ENCODE assay signal across 11 cellular contexts in the genomic region with DNA sequence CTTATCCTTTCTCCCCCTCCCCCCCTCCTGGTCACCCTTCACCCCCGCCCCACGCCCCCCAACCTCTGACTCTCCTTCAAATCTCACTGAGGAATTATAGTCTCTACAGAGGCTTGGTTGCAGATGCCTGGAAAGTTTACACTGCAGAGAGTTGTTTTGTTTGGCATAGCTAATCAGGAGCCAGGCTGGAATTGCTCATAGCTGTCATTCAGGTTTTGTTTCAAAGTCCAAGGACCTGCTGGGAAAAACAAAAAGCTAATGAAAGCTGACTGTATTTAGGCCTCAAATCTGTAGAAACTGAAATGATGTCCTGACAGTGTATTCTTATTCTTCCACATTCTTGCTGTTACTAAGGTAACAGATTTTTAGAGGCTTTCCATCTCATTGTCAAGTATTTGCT. TPM values are rescaled to one million over a fixed set of nuclear protein-coding genes. Genes with fewer than 3 reads are reported as not detected.
DNase-seq lines count a peak whose midpoint lies in the region; ATAC-seq, FAIRE-seq and TF ChIP-seq lines count a peak whose summit lies in the region.
"Had no signal": no experiment of that assay in that cellular context is flagged by ENCODE, and none has a peak within 500 bp of the region (broad histone marks: within the 10 kb centered on the region; RNA-seq: fewer than 3 reads in every experiment).

No MANE protein-coding gene starts in this region.

- H4K20me1 ChIP-seq in HepG2 (ENCODE audit: insufficient read depth, low read length): no peaks in the 10 kb centered on the region

- H3K4me2 ChIP-seq in HepG2 (ENCODE audit: low read depth, low read length): peak overlapping the region; percentile 43

- H3K36me3 ChIP-seq in HepG2 (replicated peaks in 1 of 2; ENCODE audit: control insufficient read depth in 1 of 2, insufficient read depth in 2 of 2, low read length in 2 of 2) (no peaks in the 10 kb centered on the region), transverse colon (no peaks in the 10 kb centered on the region)
- H3K36me3 ChIP-seq: gastroesophageal sphincter, SJSA1, WERI-Rb-1 had no signal

- H3K27me3 ChIP-seq in HepG2 (ENCODE audit: control insufficient read depth in 1 of 2, insufficient read depth in 2 of 2, low read length in 2 of 2): no peaks in the 10 kb centered on the region
- no peaks in the 10 kb centered on the region for H3K27me3 ChIP-seq in transverse colon
- H3K27me3 ChIP-seq: gastroesophageal sphincter had no signal

- no peak for TF ChIP-seq CTCF in HepG2 (CRISPR knock-in tag; IDR thresholded peaks at IDR 0.05)
- TF ChIP-seq CTCF in transverse colon (IDR thresholded peaks at IDR 0.05): no peak

- H3K4me1 ChIP-seq in HepG2 (ENCODE audit: insufficient read depth, low read length) (peaks cover 52% of the 10 kb centered on the region), transverse colon (no peaks in the 10 kb centered on the region)
- H3K4me1 ChIP-seq: gastroesophageal sphincter, SJSA1 had no signal

- ATAC-seq in Right ventricle myocardium inferior: peak; percentile 54
- ATAC-seq in HepG2: peak; percentile 99
- no peak for ATAC-seq in HG03108 (IDR thresholded peaks at IDR 0.05; ENCODE audit: unreplicated experiment)
- ATAC-seq: gastroesophageal sphincter had no signal

- intact Hi-C loops in Right ventricle myocardium inferior (cut with DNase I): no loop called here
- intact Hi-C loops in cardiac septum (cut with DNase I): no loop called here
- intact Hi-C loops in HepG2 (cut with micrococcal nuclease; ENCODE audit: unreplicated experiment): no loop called here
- intact Hi-C loops in transverse colon (cut with DNase I; ENCODE audit: low total_unique reads): no loop called here

- DNase-seq in Right ventricle myocardium inferior (ENCODE audit: missing footprints): no peak
- DNase-seq in cardiac septum (ENCODE audit: low spot score): no peak
- peak; percentile 64 for DNase-seq in dedifferentiated amniotic fluid mesenchymal stem cell (ENCODE audit: extremely low spot score)
- peak; percentile 89 for DNase-seq in HepG2 (ENCODE audit: low spot score)
- peak; percentile 8 for DNase-seq in transverse colon
- DNase-seq in AML-193 (lab: John Stamatoyannopoulos, UW): no peak
- no peak for DNase-seq in NCI-H2171 (lab: John Stamatoyannopoulos, UW)
- DNase-seq: WERI-Rb-1 had no signal

- TF ChIP-seq POLR2A in HepG2 (IDR thresholded peaks at IDR 0.05; ENCODE audit: insufficient read depth in 1 of 2, low read depth in 2 of 2, low read length in 2 of 2) (no peak), transverse colon (IDR thresholded peaks at IDR 0.05) (no peak)

- no peak for TF ChIP-seq RAD21 in HepG2 (CRISPR knock-in tag; IDR thresholded peaks at IDR 0.05)

- H3K27ac ChIP-seq in HepG2 (ENCODE audit: extremely low read length, insufficient read depth, low read length) (peak overlapping the region; percentile 66), transverse colon (no peak overlapping the region)
- H3K27ac ChIP-seq: gastroesophageal sphincter, SJSA1, WERI-Rb-1 had no signal

- BruUV-seq in HepG2 (replicated peaks; lab: Mats Ljungman, UMichigan): no TSS peak

- TF ChIP-seq EP300 in HepG2 (IDR thresholded peaks at IDR 0.05; ENCODE audit: low read depth in 2 of 2, low read length in 2 of 2) (peak in 1 of 2 experiments; percentile 72; a peak in 2 of 4 replicates), HepG2 (CRISPR knock-in tag; IDR thresholded peaks at IDR 0.05; ENCODE audit: borderline replicate concordance) (no peak), transverse colon (IDR thresholded peaks at IDR 0.05; ENCODE audit: low read depth) (no peak)

- H3K9me3 ChIP-seq in HepG2 (ENCODE audit: low read length) (no peaks in the 10 kb centered on the region), transverse colon (no peaks in the 10 kb centered on the region)
- H3K9me3 ChIP-seq: gastroesophageal sphincter, SJSA1 had no signal

- H3K4me3 ChIP-seq in HepG2 (replicated peaks in 1 of 3; ENCODE audit: insufficient read depth in 1 of 3, low read depth in 2 of 3, low read length in 3 of 3): peak overlapping the region in 1 of 3 experiments; percentile 7; a peak in 1 of 6 replicates
- no peak overlapping the region for H3K4me3 ChIP-seq in transverse colon
- H3K4me3 ChIP-seq: gastroesophageal sphincter, SJSA1 had no signal

- H3K9ac ChIP-seq in HepG2 (ENCODE audit: insufficient read depth, low read depth, low read length): no peak overlapping the region

- POLR2A ChIA-PET in HepG2 (lab: Yijun Ruan, JAX): interaction anchor here (0.9 to 1.0 kb wide), 2 partner anchors 40 to 336 kb away, joined by 3 read pairs; partner anchors contain the start of gene ESCO1

- peak; percentile 82 for FAIRE-seq in HepG2 (lab: Jason Lieb, UNC)

- no peak overlapping the region for H2AFZ ChIP-seq in HepG2 (ENCODE audit: low read length)

- CTCF ChIA-PET in HepG2 (lab: Yijun Ruan, JAX; ENCODE audit: low intra/inter-chr PET ratio, low total read pairs): no interaction called here

- in situ Hi-C loops in HepG2 (cut with HindIII; ENCODE audit: extremely low pct_ligation_motif_present, low pct_unique_long_range_greater_than_20kb): loop anchor here (25.0 kb wide), 1 partner anchor 102 kb away; no protein-coding TSS in a partner anchor
- in situ Hi-C loops in transverse colon (cut with MboI; ENCODE audit: low pct_ligation_motif_present in 1 of 4, low pct_unique_long_range_greater_than_20kb in 1 of 4, low sequenced_read_pairs in 3 of 4): no loop called here

- 0% methylated on average over 2 of the region's 2 CpGs for WGBS in HepG2 (ENCODE audit: low lambda C conversion rate)
- 32% methylated on average over 2 of the region's 2 CpGs; no CpG with 5 or more reads in 1 of the 2 donors for WGBS in transverse colon (ENCODE audit: low coverage in 1 of 2), 2 donors

- H3K79me2 ChIP-seq in HepG2 (ENCODE audit: insufficient read depth, low read length): no peaks in the 10 kb centered on the region

TF ChIP-seq in HepG2, 621 proteins besides CTCF, POLR2A, EP300 and RAD21 (continues in another document):
- peak; percentile 85 for TF ChIP-seq FOXP4 (CRISPR knock-in tag; IDR thresholded peaks at IDR 0.05)
- peak; percentile 68; the same call in 1 of the 2 replicates for TF ChIP-seq HMG20B (CRISPR knock-in tag; conservative IDR thresholded peaks at IDR 0.05)

RNA-seq across cellular contexts. Expression of gene GREB1L, which starts 22.6 kb away (rescaled TPM):
- 6.4 TPM for total RNA-seq in Right ventricle myocardium inferior
- total RNA-seq in cardiac septum: 16.2 TPM
- 0.63 and 0.66 TPM in 2 replicates for total RNA-seq in HepG2 (2016; rRNA removed; fragmentation: Illumina TruSeq; extraction: Trizol)
- total RNA-seq in HepG2 (2016; cell fraction: cytosol; rRNA removed; fragmentation: Illumina TruSeq; extraction: Trizol; ENCODE audit: low read depth): 0.09 and 0.10 TPM in 2 replicates
- 0.30 and 0.92 TPM in 2 replicates for total RNA-seq in HepG2 (2016; cell fraction: insoluble cytoplasmic fraction; rRNA removed; fragmentation: Illumina TruSeq; extraction: Trizol)
- 0.25 and 0.31 TPM in 2 replicates for total RNA-seq in HepG2 (2016; cell fraction: membrane; rRNA removed; fragmentation: Illumina TruSeq; extraction: Trizol)
- 0.28 and 0.87 TPM in 2 replicates for total RNA-seq in HepG2 (2016; cell fraction: nucleus; rRNA removed; fragmentation: Illumina TruSeq; extraction: Trizol)
- polyA plus RNA-seq in HepG2 (2011; rRNA removed): 0.17 and 0.42 TPM in 2 replicates
- 0.06 and 0.08 TPM in 2 replicates for polyA plus RNA-seq in HepG2 (2011; cell fraction: cytosol; rRNA removed)
- 0.05 and 0.13 TPM in 2 replicates for polyA plus RNA-seq in HepG2 (2011; cell fraction: nucleus; rRNA removed)
- 0.20 and 0.46 TPM in 2 replicates for polyA plus RNA-seq in HepG2 (2012)
- polyA plus RNA-seq in HepG2 (2016; cell fraction: cytosol; fragmentation: Illumina TruSeq; extraction: Trizol; ENCODE audit: low read depth): 0.10 TPM in 2 replicates
- polyA plus RNA-seq in HepG2 (2016; cell fraction: insoluble cytoplasmic fraction; fragmentation: Illumina TruSeq; extraction: Trizol; ENCODE audit: low read depth): 0.38 and 0.59 TPM in 2 replicates
- polyA plus RNA-seq in HepG2 (2016; cell fraction: membrane; fragmentation: Illumina TruSeq; extraction: Trizol; ENCODE audit: low read depth): 0.22 and 0.25 TPM in 2 replicates
- 0.32 and 0.41 TPM in 2 replicates for polyA plus RNA-seq in HepG2 (2016; cell fraction: nucleus; fragmentation: Illumina TruSeq; extraction: Trizol; ENCODE audit: insufficient read depth, low read depth)
- polyA minus RNA-seq in HepG2 (2011; rRNA and poly(A)+ RNA removed; ENCODE audit: low replicate concordance): 2.4 and 27.2 TPM in 2 replicates
- 0.18 and 1.2 TPM in 2 replicates for polyA minus RNA-seq in HepG2 (2011; cell fraction: cytosol; rRNA and poly(A)+ RNA removed)
- 0.77 and 1.6 TPM in 2 replicates for polyA minus RNA-seq in HepG2 (2011; cell fraction: nucleus; rRNA and poly(A)+ RNA removed)
- 1 to 10 TPM in 2 of 4 donors, not detected in 2; 1.1 to 1.5 TPM for total RNA-seq in transverse colon

Comparison
In these comparisons a context has a peak if more than half of its experiments do, and no peak if none do; other contexts are left out.
1. DNase-seq: peak in dedifferentiated amniotic fluid mesenchymal stem cell (single experiment), HepG2 (single experiment) and transverse colon (single experiment); none in Right ventricle myocardium inferior (single experiment), cardiac septum (single experiment), AML-193 (0 of 2) and NCI-H2171 (single experiment).